Comparison of ENCODE assay signal across 8 cellular contexts in the genomic region with DNA sequence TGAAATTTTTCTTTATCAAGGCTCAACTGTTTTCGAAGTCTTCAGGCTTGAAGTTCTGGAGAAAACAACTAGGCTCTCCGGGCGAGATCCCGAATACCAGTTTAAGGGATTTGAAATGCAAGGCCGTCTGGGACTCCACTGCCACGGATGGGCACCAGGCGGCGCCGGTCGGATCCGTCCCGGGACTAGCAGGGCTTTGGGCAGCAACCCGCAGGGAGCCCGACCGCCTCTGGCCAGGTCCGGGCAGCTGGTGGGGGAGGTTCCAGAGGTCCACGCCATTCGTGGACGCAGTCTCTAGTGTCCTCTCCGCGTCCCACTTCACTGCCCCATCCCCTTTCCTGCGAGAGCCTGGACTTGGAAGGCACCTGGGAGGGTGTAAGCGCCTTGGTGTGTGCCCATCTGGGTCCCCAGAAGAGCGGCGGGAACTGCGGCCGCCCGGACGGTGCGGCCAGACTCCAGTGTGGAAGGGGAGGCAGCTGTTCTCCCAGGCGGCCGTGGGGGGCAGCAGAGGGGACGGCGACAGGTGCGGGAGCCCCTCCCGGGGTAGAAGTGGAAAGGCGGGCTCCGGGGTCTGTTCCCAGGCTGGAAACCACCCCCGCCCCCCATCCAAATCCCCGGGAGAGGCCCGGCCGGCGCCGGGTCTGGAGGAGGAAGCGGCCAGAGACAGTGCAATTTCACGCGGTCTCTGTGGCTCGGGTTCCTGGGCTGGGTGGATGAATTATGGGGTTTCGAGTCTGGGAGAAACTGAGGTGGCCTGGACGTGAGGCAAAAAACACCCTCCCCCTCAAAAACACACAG. TPM values are rescaled to one million over a fixed set of nuclear protein-coding genes. Genes with fewer than 3 reads are reported as not detected.
A peak's percentile ranks its signal among the peaks of the same experiment; 100 is the strongest.
DNase-seq lines count a peak whose midpoint lies in the region; ATAC-seq lines count a peak whose summit lies in the region.

No MANE protein-coding gene starts in this region.

- H3K4me3 Mint-ChIP-seq in activated CD4-positive, alpha-beta T cell treated with anti-CD3 and anti-CD28 coated beads, Interleukin-2, amount 10 ng/mL, durations not matched to agents 24 days and 14 days, result peak overlapping the region; percentile 88

- ATAC-seq in HG02571 (IDR thresholded peaks at IDR 0.05; ENCODE audit: unreplicated experiment), result peak; percentile 66
- peak; percentile 53 for ATAC-seq in left colon
- ATAC-seq in GM18873 (IDR thresholded peaks at IDR 0.05; ENCODE audit: low FRiP score, unreplicated experiment), result no peak

- H3K4me1 Mint-ChIP-seq in activated CD4-positive, alpha-beta T cell treated with anti-CD3 and anti-CD28 coated beads, Interleukin-2, amount 10 ng/mL, durations not matched to agents 24 days and 14 days, result peaks cover 2% of the 10 kb centered on the region

- no peaks in the 10 kb centered on the region for H3K36me3 Mint-ChIP-seq in activated CD4-positive, alpha-beta T cell treated with anti-CD3 and anti-CD28 coated beads, Interleukin-2, amount 10 ng/mL, durations not matched to agents 24 days and 14 days (ENCODE audit: low read depth)

- peaks cover 25% of the 10 kb centered on the region for H3K27me3 Mint-ChIP-seq in activated CD4-positive, alpha-beta T cell treated with anti-CD3 and anti-CD28 coated beads, Interleukin-2, amount 10 ng/mL, durations not matched to agents 24 days and 14 days

- H3K9me3 Mint-ChIP-seq in activated CD4-positive, alpha-beta T cell treated with anti-CD3 and anti-CD28 coated beads, Interleukin-2, amount 10 ng/mL, durations not matched to agents 24 days and 14 days, result no peaks in the 10 kb centered on the region

- DNase-seq in EH (ENCODE audit: low read depth) (peak; percentile 84), NCI-H460 (ENCODE audit: extremely low read depth, low read depth) (peak; percentile 86), dedifferentiated amniotic fluid mesenchymal stem cell (ENCODE audit: extremely low spot score) (peak; percentile 85), left colon (peak; percentile 86 to 94)
- peak; percentile 85 for DNase-seq in activated CD4-positive, alpha-beta T cell treated with anti-CD3 and anti-CD28 coated beads, Interleukin-2, amount 10 ng/mL, durations not matched to agents 24 days and 14 days
- DNase-seq in stimulated activated CD4-positive, alpha-beta T cell treated with anti-CD3 and anti-CD28 coated beads, Interleukin-1b, Interleukin-23, amount 100 ng/mL, for 24 hours (ENCODE audit: low read depth in 4 of 4, low spot score in 1 of 4), result peak in 3 of 4 experiments; percentile 17 to 35 (median 26)

- intact Hi-C loops in activated CD4-positive, alpha-beta T cell treated with anti-CD3 and anti-CD28 coated beads, Interleukin-2, amount 10 ng/mL, durations not matched to agents 24 days and 14 days (cut with micrococcal nuclease), result loop anchor here (1.0 kb wide), 1 partner anchor 25 kb away; the partner anchor contains the start of gene PA2G4
- intact Hi-C loops in left colon (cut with DNase I, micrococcal nuclease), result no loop called here

- H3K27ac Mint-ChIP-seq in activated CD4-positive, alpha-beta T cell treated with anti-CD3 and anti-CD28 coated beads, Interleukin-2, amount 10 ng/mL, durations not matched to agents 24 days and 14 days, result no peak overlapping the region

RNA-seq across cellular contexts. Expression of gene ERBB3, which starts 0.8 kb away (rescaled TPM):
- 0.78 and 1.1 TPM in 2 replicates for total RNA-seq in NCI-H460 (2014; rRNA removed; shearing (Covaris generic))
- 0.50 and 2.2 TPM in 2 replicates for polyA plus RNA-seq in NCI-H460 (2014; cell fraction: nucleus; rRNA removed)
- total RNA-seq in activated CD4-positive, alpha-beta T cell treated with anti-CD3 and anti-CD28 coated beads, Interleukin-2, amount 10 ng/mL, durations not matched to agents 24 days and 14 days, result 0.14 and 0.57 TPM in 2 replicates
- total RNA-seq in left colon, result 100 to 1,000 TPM; 188 to 261 TPM

RNA-seq across cellular contexts. Expression of gene PA2G4, which starts 25.2 kb away (rescaled TPM):
- total RNA-seq in NCI-H460 (2014; rRNA removed; shearing (Covaris generic)), result 357 and 358 TPM in 2 replicates
- polyA plus RNA-seq in NCI-H460 (2014; cell fraction: nucleus; rRNA removed), result 735 and 773 TPM in 2 replicates
- 453 and 472 TPM in 2 replicates for total RNA-seq in activated CD4-positive, alpha-beta T cell treated with anti-CD3 and anti-CD28 coated beads, Interleukin-2, amount 10 ng/mL, durations not matched to agents 24 days and 14 days
- 10 to 100 TPM; 59.6 to 80.9 TPM for total RNA-seq in left colon

RNA-seq across cellular contexts. Expression of gene RPL41, which starts 37.3 kb away (rescaled TPM):
- total RNA-seq in NCI-H460 (2014; rRNA removed; shearing (Covaris generic)), result 5,100 and 5,114 TPM in 2 replicates
- polyA plus RNA-seq in NCI-H460 (2014; cell fraction: nucleus; rRNA removed), result 898 and 1,216 TPM in 2 replicates
- 3,831 and 3,993 TPM in 2 replicates for total RNA-seq in activated CD4-positive, alpha-beta T cell treated with anti-CD3 and anti-CD28 coated beads, Interleukin-2, amount 10 ng/mL, durations not matched to agents 24 days and 14 days
- total RNA-seq in left colon, result 1,000 to 10,000 TPM; 2,955 to 2,956 TPM

RNA-seq across cellular contexts. Expression of gene RPS26, which starts 37.4 kb away (rescaled TPM):
- total RNA-seq in NCI-H460 (2014; rRNA removed; shearing (Covaris generic)), result 314 and 346 TPM in 2 replicates
- 280 and 457 TPM in 2 replicates for polyA plus RNA-seq in NCI-H460 (2014; cell fraction: nucleus; rRNA removed)
- total RNA-seq in activated CD4-positive, alpha-beta T cell treated with anti-CD3 and anti-CD28 coated beads, Interleukin-2, amount 10 ng/mL, durations not matched to agents 24 days and 14 days, result 40.5 and 46.3 TPM in 2 replicates
- total RNA-seq in left colon, result 10 to 100 TPM; 54.5 to 73.9 TPM

RNA-seq across cellular contexts. Expression of gene ZC3H10, which starts 38.9 kb away (rescaled TPM):
- 4.8 and 5.3 TPM in 2 replicates for total RNA-seq in NCI-H460 (2014; rRNA removed; shearing (Covaris generic))
- polyA plus RNA-seq in NCI-H460 (2014; cell fraction: nucleus; rRNA removed), result 2.2 and 5.4 TPM in 2 replicates
- total RNA-seq in activated CD4-positive, alpha-beta T cell treated with anti-CD3 and anti-CD28 coated beads, Interleukin-2, amount 10 ng/mL, durations not matched to agents 24 days and 14 days, result 8.9 and 11.2 TPM in 2 replicates
- total RNA-seq in left colon, result 1 to 10 TPM; 3.5 to 4.1 TPM

Comparison
In these comparisons a context has a peak if more than half of its experiments do, and no peak if none do; other contexts are left out.
1. DNase-seq: peak in every context shown above with its lines; median percentile 90 in left colon; 86 in NCI-H460; 85 in activated CD4-positive, alpha-beta T cell treated with anti-CD3 and anti-CD28 coated beads, Interleukin-2, amount 10 ng/mL, durations not matched to agents 24 days and 14 days; 85 in dedifferentiated amniotic fluid mesenchymal stem cell; 84 in EH; 26 in stimulated activated CD4-positive, alpha-beta T cell treated with anti-CD3 and anti-CD28 coated beads, Interleukin-1b, Interleukin-23, amount 100 ng/mL, for 24 hours.
2. RNA of gene ERBB3, which starts 0.8 kb away (total RNA-seq): 188 to 261 TPM in left colon; 0.78 to 1.1 TPM in NCI-H460 and 0.14 to 0.57 TPM in activated CD4-positive, alpha-beta T cell treated with anti-CD3 and anti-CD28 coated beads, Interleukin-2, amount 10 ng/mL, durations not matched to agents 24 days and 14 days; every median in the first group is over 10 times any median in the second.